Comparison of ENCODE assay signal across 27 cellular contexts in the genomic region with DNA sequence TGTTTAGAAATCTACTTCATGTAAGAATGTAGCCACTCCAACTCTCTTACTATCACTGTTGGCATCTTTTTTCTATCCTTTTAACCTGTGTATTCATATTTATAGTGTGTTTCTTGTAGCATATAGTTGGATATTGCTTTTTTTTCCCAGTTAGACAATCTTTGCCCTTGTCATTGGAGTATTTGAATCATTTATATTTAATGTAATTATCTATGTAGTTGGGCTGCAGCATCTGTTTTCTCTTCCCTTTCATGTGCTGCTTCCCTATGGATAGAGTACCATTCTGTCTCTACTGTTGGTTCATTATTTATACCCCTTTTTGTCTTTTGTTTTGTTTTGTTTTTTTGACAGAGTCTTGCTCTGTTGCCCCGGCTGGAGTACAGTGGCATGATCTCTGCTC.
"Had no signal": no experiment of that assay in that cellular context is flagged by ENCODE, and none has a peak within 500 bp of the region (broad histone marks: within the 10 kb centered on the region; RNA-seq: fewer than 3 reads in every experiment).

No MANE protein-coding gene starts in this region.

- DNase-seq: stimulated activated CD4-positive, alpha-beta T cell treated with anti-CD3 and anti-CD28 coated beads, Interleukin-2, amount 100 ng/mL, for 48 hours; stimulated activated CD4-positive, alpha-beta T cell treated with anti-CD3 and anti-CD28 coated beads, Interleukin-4, amount 100 ng/mL, for 1 hour; stimulated activated CD4-positive, alpha-beta T cell treated with anti-CD3 and anti-CD28 coated beads, Interleukin-4, amount 100 ng/mL, for 24 hours; stimulated activated CD4-positive, alpha-beta T cell treated with anti-CD3 and anti-CD28 coated beads, Interleukin-4, amount 100 ng/mL, for 4 hours; stimulated activated CD8-positive, alpha-beta memory T cell treated with anti-CD3 and anti-CD28 coated beads, Interleukin-4, amount 100 ng/mL, for 48 hours; stimulated activated naive B cell treated with anti-CD40 and anti-IgM and Interleukin-4, amounts not matched to agents 10 μg/mL and 1 μg/mL and 100 μg/mL, for 72 hours; stimulated activated naive CD4-positive, alpha-beta T cell; stimulated activated naive CD4-positive, alpha-beta T cell treated with Interleukin-2 at 50 U/mL for 16 hours; stimulated activated naive CD8-positive, alpha-beta T cell treated with anti-CD3 and anti-CD28 coated beads, Interleukin-15, amount 100 ng/mL, for 72 hours; stimulated activated naive CD8-positive, alpha-beta T cell treated with anti-CD3 and anti-CD28 coated beads, Interleukin-15, Interleukin-2, amounts not matched to agents 100 U/mL and 50 U/mL, for 24 hours; stomach; substantia nigra; testis; thyroid gland; tibial artery; transverse colon; trophoblast cell; upper lobe of left lung; upper lobe of right lung; uterus had no signal

- H3K9me3 ChIP-seq: suprapubic skin, testis, thoracic aorta, thyroid gland, transverse colon, upper lobe of right lung, uterus, vagina had no signal

- FAIRE-seq: urothelium cell line had no signal

- ATAC-seq: stimulated activated effector memory CD8-positive, alpha-beta T cell treated with anti-CD3 and anti-CD28 coated beads, Interleukin-12 subunit alpha, Interleukin-12 subunit beta, amount 100 ng/mL, for 72 hours; stimulated activated memory B cell treated with anti-CD40 and anti-IgM and Interleukin-4, amounts not matched to agents 10 μg/mL and 1 μg/mL and 100 μg/mL, for 72 hours; stimulated activated naive B cell treated with anti-CD40 and anti-IgM and Interleukin-4, amounts not matched to agents 10 μg/mL and 1 μg/mL and 100 μg/mL, for 72 hours; stimulated activated naive CD8-positive, alpha-beta T cell treated with anti-CD3 and anti-CD28 coated beads, Interleukin-15, amount 100 ng/mL, for 72 hours; stimulated activated naive CD8-positive, alpha-beta T cell treated with anti-CD3 and anti-CD28 coated beads, Interleukin-15, Interleukin-2, amounts not matched to agents 100 U/mL and 50 U/mL, for 24 hours; upper lobe of right lung had no signal

- H3K36me3 ChIP-seq: stomach, suprapubic skin, thoracic aorta, thyroid gland, tibial artery, transverse colon, upper lobe of left lung, upper lobe of right lung, uterus, vagina had no signal

- H3K4me3 ChIP-seq: stomach, suprapubic skin, testis, thoracic aorta, thyroid gland, tibial artery, tibial nerve, transverse colon, upper lobe of left lung, upper lobe of right lung, uterus, vagina had no signal

- H3K27me3 ChIP-seq: stomach, suprapubic skin, testis, thyroid gland, tibial artery, tibial nerve, transverse colon, upper lobe of left lung, upper lobe of right lung, uterus, vagina had no signal

- H3K4me1 ChIP-seq: stomach, suprapubic skin, testis, thyroid gland, tibial artery, tibial nerve, transverse colon, upper lobe of left lung, upper lobe of right lung, vagina had no signal

- H3K27ac ChIP-seq: stomach, suprapubic skin, testis, thoracic aorta, thyroid gland, tibial artery, tibial nerve, transverse colon, upper lobe of left lung, upper lobe of right lung, uterus, vagina had no signal
